In the genomic region with DNA sequence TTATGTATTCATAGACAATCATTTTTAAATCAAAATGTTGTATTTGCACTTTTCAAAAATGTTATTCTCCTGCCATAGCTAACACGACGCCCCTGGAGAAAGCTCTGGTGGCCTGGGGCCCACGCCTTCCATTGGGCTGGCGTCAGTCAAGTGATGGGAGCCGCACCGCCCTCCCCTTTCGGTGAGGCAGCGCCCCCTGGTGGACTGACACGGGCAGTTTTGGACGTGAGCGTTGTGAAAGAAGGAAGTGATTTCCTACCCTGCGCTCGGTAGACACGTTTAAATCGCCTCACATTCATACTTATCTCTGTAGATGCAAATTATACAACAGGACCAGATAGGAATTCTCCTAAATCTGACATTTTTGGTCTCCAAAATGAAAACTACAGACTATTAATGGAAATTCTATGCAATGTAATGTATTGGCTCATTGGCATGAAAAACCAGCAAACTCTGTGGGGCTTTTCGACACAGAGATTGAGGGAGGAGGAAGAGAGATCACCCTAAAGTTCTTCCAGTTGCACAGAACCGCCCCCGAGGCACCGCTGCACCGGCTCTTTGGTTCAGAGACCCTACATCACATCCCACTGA, we compare ENCODE assay signal across 7 cellular contexts.
DNase-seq lines count a peak whose midpoint lies in the region; ATAC-seq, FAIRE-seq and TF ChIP-seq lines count a peak whose summit lies in the region.

No MANE protein-coding gene starts in this region.

- DNase-seq in GM12892 (ENCODE audit: insufficient read length) (peak; percentile 30), LNCaP clone FGC (ENCODE audit: low read depth) (peak; percentile 34), UCSD-AML1 (lab: John Stamatoyannopoulos, UW; ENCODE audit: unreplicated experiment) (peak; percentile 76), fibroblast of pulmonary artery (ENCODE audit: low read depth) (peak; percentile 10), pancreas (peak; percentile 38 to 91 (median 74)), ascending aorta (ENCODE audit: low spot score in 2 of 2) (no peak)

- H3K4me1 ChIP-seq in pancreas (no peaks in the 10 kb centered on the region), ascending aorta (no peaks in the 10 kb centered on the region)

- WGBS in pancreas, 2 donors = 14% methylated on average over 20 of the region's 20 CpGs

- no peaks in the 10 kb centered on the region for H3K36me3 ChIP-seq in pancreas
- H3K36me3 ChIP-seq in ascending aorta = no peaks in the 10 kb centered on the region

- no peak for FAIRE-seq in GM12892 (lab: Jason Lieb, UNC)
- FAIRE-seq in pancreas (lab: Jason Lieb, UNC) = no peak

- peak; percentile 98 for ATAC-seq in GM21786 (IDR thresholded peaks at IDR 0.05; ENCODE audit: unreplicated experiment)
- ATAC-seq in pancreas = peak; percentile 81 to 93 (median 89)

- H3K27me3 ChIP-seq in pancreas = no peaks in the 10 kb centered on the region
- no peaks in the 10 kb centered on the region for H3K27me3 ChIP-seq in ascending aorta

- H3K4me3 ChIP-seq in LNCaP clone FGC (ENCODE audit: low read depth, low read length) (no peak overlapping the region), fibroblast of pulmonary artery (replicated peaks; ENCODE audit: low read depth, low read length) (no peak overlapping the region), pancreas (no peak overlapping the region), ascending aorta (no peak overlapping the region)

- no peak for TF ChIP-seq POLR2A in GM12892 (IDR thresholded peaks at IDR 0.05; ENCODE audit: low read depth, low read length)

- H3K9me3 ChIP-seq in pancreas = no peaks in the 10 kb centered on the region
- no peaks in the 10 kb centered on the region for H3K9me3 ChIP-seq in ascending aorta

- H3K27ac ChIP-seq in pancreas (no peak overlapping the region), ascending aorta (no peak overlapping the region)

- TF ChIP-seq CTCF in LNCaP clone FGC (IDR thresholded peaks at IDR 0.05; ENCODE audit: control insufficient read depth, extremely low read depth, insufficient read depth) (peak; percentile 81), fibroblast of pulmonary artery (IDR thresholded peaks at IDR 0.05; ENCODE audit: low read length, missing control alignments) (peak; percentile 23), pancreas (IDR thresholded peaks at IDR 0.05) (peak; percentile 65 to 85 (median 83)), ascending aorta (IDR thresholded peaks at IDR 0.05) (peak in 1 of 3 experiments; percentile 27)

- intact Hi-C loops in pancreas (cut with DNase I) = loop anchor here in 1 of 3 donors (10.0 kb wide), 1 partner anchor 1411 kb away; no protein-coding TSS in a partner anchor
- intact Hi-C loops in ascending aorta (cut with DNase I) = no loop called here

Comparison
In these comparisons a context has a peak if more than half of its experiments do, and no peak if none do; other contexts are left out.
1. DNase-seq: peak in GM12892 (single experiment), LNCaP clone FGC (single experiment), UCSD-AML1 (single experiment), fibroblast of pulmonary artery (single experiment) and pancreas (6 of 6); none in ascending aorta (0 of 2).